In the genomic region with DNA sequence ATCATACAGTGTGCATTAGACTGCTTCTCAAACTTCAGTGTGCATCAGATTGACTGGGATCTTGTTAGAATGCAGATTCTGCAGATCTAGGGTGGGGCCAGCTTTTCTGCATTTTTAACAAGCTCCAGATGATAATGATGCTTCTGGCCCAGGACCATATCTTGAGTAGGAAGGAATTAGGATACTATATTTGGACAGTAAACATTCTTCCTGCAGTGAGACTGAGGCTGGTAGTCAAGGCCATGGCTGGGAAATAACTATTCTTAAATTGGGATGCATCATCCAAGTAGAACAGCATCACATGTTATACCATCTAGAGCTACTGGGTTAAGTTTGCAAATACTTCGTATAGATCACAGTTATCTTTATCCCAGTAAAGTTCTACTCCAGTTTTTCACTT, we compare ENCODE assay signal across 1 cellular context.
TF ChIP-seq lines count a peak whose summit lies in the region.

No MANE protein-coding gene starts in this region.

TF ChIP-seq in IMR-90, 13 proteins besides CTCF, POLR2A, EP300 and RAD21:
- no peak for TF ChIP-seq ELK1 (IDR thresholded peaks at IDR 0.05; ENCODE audit: borderline replicate concordance, low read depth, low read length)
- no peak for TF ChIP-seq RFX5 (IDR thresholded peaks at IDR 0.05; ENCODE audit: low read depth, low read length)
- no peak for TF ChIP-seq SMC3 (IDR thresholded peaks at IDR 0.05; ENCODE audit: low read depth, low read length)
- TF ChIP-seq RCOR1 (IDR thresholded peaks at IDR 0.05; ENCODE audit: insufficient replicate concordance, low read length) = no peak
- no peak for TF ChIP-seq FOS (IDR thresholded peaks at IDR 0.05; ENCODE audit: low read depth, low read length)
- TF ChIP-seq CEBPB (IDR thresholded peaks at IDR 0.05; ENCODE audit: low read depth, low read length) = no peak
- TF ChIP-seq NFE2L2 (IDR thresholded peaks at IDR 0.05; ENCODE audit: low read depth, low read length) = no peak
- TF ChIP-seq MAZ (IDR thresholded peaks at IDR 0.05; ENCODE audit: borderline replicate concordance, low read depth, low read length) = no peak
- TF ChIP-seq MAFK (IDR thresholded peaks at IDR 0.05; ENCODE audit: low read depth, low read length) = no peak
- TF ChIP-seq USF2 (IDR thresholded peaks at IDR 0.05; ENCODE audit: low read depth, low read length) = no peak
- no peak for TF ChIP-seq CHD1 (IDR thresholded peaks at IDR 0.05; ENCODE audit: low read depth, low read length)
- TF ChIP-seq MXI1 (IDR thresholded peaks at IDR 0.05; ENCODE audit: borderline replicate concordance, low read depth, low read length) = no peak
- TF ChIP-seq BHLHE40 (IDR thresholded peaks at IDR 0.05; ENCODE audit: low read depth, low read length) = no peak
TF ChIP-seq in IMR-90: peak in this region for 0.
